Comparison of ENCODE assay signal across 29 cellular contexts in the genomic region with DNA sequence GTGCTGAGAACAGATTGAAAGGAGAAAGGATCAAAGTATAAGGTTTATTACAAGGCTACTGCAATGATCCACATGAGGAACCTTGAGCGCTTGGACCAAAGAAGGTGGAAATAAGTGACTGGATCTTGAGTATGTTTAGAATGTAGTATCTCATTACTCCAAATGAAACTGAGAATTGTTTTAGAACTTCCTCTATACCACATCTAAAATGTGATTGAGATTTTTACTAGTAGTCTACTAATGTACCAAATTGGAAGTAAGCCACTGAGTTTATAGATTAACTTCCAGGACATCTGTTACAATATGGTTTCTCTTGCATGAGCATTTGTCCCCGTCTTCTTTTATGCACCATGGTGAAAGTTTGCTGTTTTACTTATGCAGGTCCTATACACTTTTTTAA.
"Had no signal": no experiment of that assay in that cellular context is flagged by ENCODE, and none has a peak within 500 bp of the region (broad histone marks: within the 10 kb centered on the region; RNA-seq: fewer than 3 reads in every experiment).

No MANE protein-coding gene starts in this region.

- H3K9me3 Mint-ChIP-seq: activated CD4-positive, alpha-beta memory T cell treated with anti-CD3 and anti-CD28 coated beads for 36 hours; activated CD4-positive, alpha-beta T cell treated with anti-CD3 and anti-CD28 coated beads, Interleukin-2, amount 10 ng/mL, durations not matched to agents 24 days and 14 days; activated CD8-positive, alpha-beta T cell treated with anti-CD3 and anti-CD28 coated beads for 36 hours; activated naive CD4-positive, alpha-beta T cell treated with anti-CD3 and anti-CD28 coated beads for 36 hours; activated naive CD4-positive, alpha-beta T cell treated with anti-CD3 and anti-CD28 coated beads, Interleukin-2, amount 50 U/mL, for 72 hours; activated naive CD8-positive, alpha-beta T cell treated with anti-CD3 and anti-CD28 coated beads for 36 hours; activated T-cell treated with anti-CD3 and anti-CD28 coated beads, Interleukin-2, amount 50 U/mL, for 4 hours; activated T-helper 1 cell treated with anti-CD3 and anti-CD28 coated beads, Interleukin-12 subunit alpha, Interleukin-12 subunit beta, Interleukin-2, Interleukin-4 antibody, amounts not matched to agents 30 ng/mL and 10 ng/mL and 1 ng/mL, durations not matched to agents 14 hours and 24 hours and 36 hours; activated T-helper 17 cell treated with anti-CD3 and anti-CD28 coated beads, Interleukin-2, amount 50 U/mL, for 72 hours had no signal

- H3K4me1 Mint-ChIP-seq: activated B cell treated with CpG ODN at 0.5 μM for 24 hours; activated CD4-positive, alpha-beta T cell treated with anti-CD3 and anti-CD28 coated beads, Interleukin-2, amount 10 ng/mL, durations not matched to agents 24 days and 14 days; activated naive CD8-positive, alpha-beta T cell treated with anti-CD3 and anti-CD28 coated beads for 36 hours; activated T-helper 17 cell treated with anti-CD3 and anti-CD28 coated beads, Interleukin-2, amount 50 U/mL, for 72 hours; T-helper 17 cell had no signal

- ATAC-seq: activated CD8-positive, alpha-beta T cell treated with anti-CD3 and anti-CD28 coated beads for 36 hours; activated naive CD4-positive, alpha-beta T cell treated with anti-CD3 and anti-CD28 coated beads, Interleukin-2, amount 50 U/mL, for 72 hours; activated T-cell treated with anti-CD3 and anti-CD28 coated beads, Interleukin-2, amount 50 U/mL, for 4 hours; activated T-cell treated with anti-CD3 and anti-CD28 coated beads, Interleukin-2, amount 50 U/mL, for 72 hours; activated T-helper 17 cell treated with anti-CD3 and anti-CD28 coated beads, Interleukin-2, amount 50 U/mL, for 72 hours; body of pancreas; T-helper 17 cell had no signal

- H3K27me3 Mint-ChIP-seq: activated B cell treated with CpG ODN at 0.5 μM for 24 hours; activated CD4-positive, alpha-beta T cell treated with anti-CD3 and anti-CD28 coated beads, Interleukin-2, amount 10 ng/mL, durations not matched to agents 24 days and 14 days had no signal

- DNase-seq: activated B cell treated with CpG ODN at 0.5 μM for 24 hours; activated CD4-positive, alpha-beta memory T cell treated with anti-CD3 and anti-CD28 coated beads for 36 hours; activated CD4-positive, alpha-beta T cell treated with anti-CD3 and anti-CD28 coated beads for 4 hours; activated CD4-positive, alpha-beta T cell treated with anti-CD3 and anti-CD28 coated beads, Interleukin-2, amount 50 U/mL, for 1 hour; activated CD4-positive, alpha-beta T cell treated with anti-CD3 and anti-CD28 coated beads, Interleukin-2, amount 50 U/mL, for 4 hours; activated CD4-positive, CD25-positive, alpha-beta regulatory T cell treated with anti-CD3 and anti-CD28 coated beads, Interleukin-2, amount 50 U/mL, for 72 hours; activated CD8-positive, alpha-beta memory T cell treated with anti-CD3 and anti-CD28 coated beads, Interleukin-2, amount 50 U/mL, for 4 hours; activated CD8-positive, alpha-beta T cell treated with anti-CD3 and anti-CD28 coated beads for 36 hours; activated effector memory CD4-positive, alpha-beta T cell treated with anti-CD3 and anti-CD28 coated beads, Interleukin-2, amount 50 U/mL, for 16 hours; activated gamma-delta T cell treated with Interleukin-2 at 50 U/mL for 16 hours; activated naive CD4-positive, alpha-beta T cell; activated naive CD4-positive, alpha-beta T cell treated with anti-CD3 and anti-CD28 coated beads for 36 hours; activated naive CD4-positive, alpha-beta T cell treated with anti-CD3 and anti-CD28 coated beads, Interleukin-2, amount 50 U/mL, for 16 hours; activated naive CD8-positive, alpha-beta T cell treated with anti-CD3 and anti-CD28 coated beads for 36 hours; activated T-cell treated with anti-CD3 and anti-CD28 coated beads for 4 hours; activated T-cell treated with anti-CD3 and anti-CD28 coated beads, Interleukin-2, amount 50 U/mL, for 1 hour; activated T-cell treated with anti-CD3 and anti-CD28 coated beads, Interleukin-2, amount 50 U/mL, for 4 hours; activated T-cell treated with anti-CD3 and anti-CD28 coated beads, Interleukin-2, amount 50 U/mL, for 72 hours; adrenal gland; amniotic stem cell; aorta; body of pancreas; brain microvascular endothelial cell; central memory CD4-positive, alpha-beta T cell; T-helper 17 cell had no signal

- H3K27ac Mint-ChIP-seq: activated B cell treated with CpG ODN at 0.5 μM for 24 hours; activated CD4-positive, alpha-beta memory T cell treated with anti-CD3 and anti-CD28 coated beads for 36 hours; activated CD4-positive, alpha-beta T cell treated with anti-CD3 and anti-CD28 coated beads, Interleukin-2, amount 10 ng/mL, durations not matched to agents 24 days and 14 days; activated CD8-positive, alpha-beta T cell treated with anti-CD3 and anti-CD28 coated beads for 36 hours; activated naive CD4-positive, alpha-beta T cell treated with anti-CD3 and anti-CD28 coated beads for 36 hours; activated naive CD4-positive, alpha-beta T cell treated with anti-CD3 and anti-CD28 coated beads, Interleukin-2, amount 50 U/mL, for 72 hours; activated naive CD8-positive, alpha-beta T cell treated with anti-CD3 and anti-CD28 coated beads for 36 hours; activated T-cell treated with anti-CD3 and anti-CD28 coated beads, Interleukin-2, amount 50 U/mL, for 72 hours; activated T-helper 1 cell treated with anti-CD3 and anti-CD28 coated beads, Interleukin-12 subunit alpha, Interleukin-12 subunit beta, Interleukin-2, Interleukin-4 antibody, amounts not matched to agents 30 ng/mL and 10 ng/mL and 1 ng/mL, durations not matched to agents 14 hours and 24 hours and 36 hours; activated T-helper 17 cell treated with anti-CD3 and anti-CD28 coated beads, Interleukin-2, amount 50 U/mL, for 72 hours; T-helper 17 cell had no signal

- H3K4me3 Mint-ChIP-seq: activated B cell treated with CpG ODN at 0.5 μM for 24 hours; activated CD4-positive, alpha-beta memory T cell treated with anti-CD3 and anti-CD28 coated beads for 36 hours; activated CD4-positive, alpha-beta T cell treated with anti-CD3 and anti-CD28 coated beads, Interleukin-2, amount 10 ng/mL, durations not matched to agents 24 days and 14 days; activated CD8-positive, alpha-beta T cell treated with anti-CD3 and anti-CD28 coated beads for 36 hours; activated naive CD4-positive, alpha-beta T cell treated with anti-CD3 and anti-CD28 coated beads for 36 hours; activated naive CD8-positive, alpha-beta T cell treated with anti-CD3 and anti-CD28 coated beads for 36 hours; activated T-cell treated with anti-CD3 and anti-CD28 coated beads, Interleukin-2, amount 50 U/mL, for 4 hours; activated T-cell treated with anti-CD3 and anti-CD28 coated beads, Interleukin-2, amount 50 U/mL, for 72 hours; activated T-helper 1 cell treated with anti-CD3 and anti-CD28 coated beads, Interleukin-12 subunit alpha, Interleukin-12 subunit beta, Interleukin-2, Interleukin-4 antibody, amounts not matched to agents 30 ng/mL and 10 ng/mL and 1 ng/mL, durations not matched to agents 14 hours and 24 hours and 36 hours; activated T-helper 17 cell treated with anti-CD3 and anti-CD28 coated beads, Interleukin-2, amount 50 U/mL, for 72 hours; T-helper 17 cell had no signal

- H3K36me3 Mint-ChIP-seq: activated CD4-positive, alpha-beta memory T cell treated with anti-CD3 and anti-CD28 coated beads for 36 hours; activated naive CD4-positive, alpha-beta T cell treated with anti-CD3 and anti-CD28 coated beads, Interleukin-2, amount 50 U/mL, for 72 hours; activated naive CD8-positive, alpha-beta T cell treated with anti-CD3 and anti-CD28 coated beads for 36 hours had no signal
